ENCODE assay signal across 37 cellular contexts in genomic region chr2:106948550-106948949, GRCh38.
"Had no signal": no experiment of that assay in that cellular context is flagged by ENCODE, and none has a peak within 500 bp of the region (broad histone marks: within the 10 kb centered on the region; RNA-seq: fewer than 3 reads in every experiment).

No MANE protein-coding gene starts in this region.

- H3K9me3 Mint-ChIP-seq: activated B cell treated with CpG ODN at 0.5 μM for 24 hours had no signal

- DNase-seq: activated B cell treated with CpG ODN at 0.5 μM for 24 hours; activated CD4-positive, alpha-beta T cell treated with anti-CD3 and anti-CD28 coated beads for 48 hours; activated CD4-positive, alpha-beta T cell treated with anti-CD3 and anti-CD28 coated beads, Interleukin-2, amount 50 U/mL, for 1 hour; activated CD4-positive, alpha-beta T cell treated with anti-CD3 and anti-CD28 coated beads, Interleukin-2, amount 50 U/mL, for 48 hours; activated CD8-positive, alpha-beta memory T cell treated with anti-CD3 and anti-CD28 coated beads, Interleukin-2, amount 10 ng/mL, durations not matched to agents 7 days and 5 days; activated CD8-positive, alpha-beta memory T cell treated with anti-CD3 and anti-CD28 coated beads, Interleukin-2, amount 50 U/mL, for 4 hours; activated CD8-positive, alpha-beta T cell treated with anti-CD3 and anti-CD28 coated beads, Interleukin-2, amount 10 ng/mL, durations not matched to agents 7 days and 5 days; activated effector memory CD4-positive, alpha-beta T cell treated with anti-CD3 and anti-CD28 coated beads, Interleukin-2, amount 50 U/mL, for 16 hours; activated naive CD4-positive, alpha-beta T cell treated with anti-CD3 and anti-CD28 coated beads for 36 hours; activated T-cell treated with anti-CD3 and anti-CD28 coated beads, Interleukin-2, amount 50 U/mL, for 1 hour; activated T-cell treated with anti-CD3 and anti-CD28 coated beads, Interleukin-2, amount 50 U/mL, for 48 hours; adrenal gland; amygdala; aorta; central memory CD4-positive, alpha-beta T cell; cerebellar nuclear complex; dorsolateral prefrontal cortex; effector memory CD4-positive, alpha-beta T cell; endodermal cell; foreskin keratinocyte; gastrocnemius medialis; heart right ventricle; T-helper 17 cell; T1000; WERI-Rb-1 had no signal

- ATAC-seq: activated CD4-positive, CD25-positive, alpha-beta regulatory T cell treated with anti-CD3 and anti-CD28 coated beads, Interleukin-2, amount 50 U/mL, for 24 hours; activated CD8-positive, alpha-beta memory T cell treated with anti-CD3 and anti-CD28 coated beads, Interleukin-2, amount 10 ng/mL, durations not matched to agents 7 days and 5 days; activated CD8-positive, alpha-beta T cell treated with anti-CD3 and anti-CD28 coated beads, Interleukin-2, amount 10 ng/mL, durations not matched to agents 7 days and 5 days; foreskin keratinocyte; gastrocnemius medialis; heart right ventricle; T-helper 17 cell had no signal

- H3K4me3 Mint-ChIP-seq: activated B cell treated with CpG ODN at 0.5 μM for 24 hours; activated CD8-positive, alpha-beta memory T cell treated with anti-CD3 and anti-CD28 coated beads, Interleukin-2, amount 10 ng/mL, durations not matched to agents 7 days and 5 days; activated CD8-positive, alpha-beta T cell treated with anti-CD3 and anti-CD28 coated beads, Interleukin-2, amount 10 ng/mL, durations not matched to agents 7 days and 5 days; activated naive CD4-positive, alpha-beta T cell treated with anti-CD3 and anti-CD28 coated beads for 36 hours; activated naive CD4-positive, alpha-beta T cell treated with anti-CD3 and anti-CD28 coated beads, Interleukin-2, amount 50 U/mL, for 24 hours; activated T-helper 1 cell treated with anti-CD3 and anti-CD28 coated beads, Interleukin-12 subunit alpha, Interleukin-12 subunit beta, Interleukin-2, Interleukin-4 antibody, amounts not matched to agents 30 ng/mL and 10 ng/mL and 1 ng/mL, durations not matched to agents 14 hours and 24 hours and 36 hours; brain; dendritic cell treated with granulocyte-macrophage colony-stimulating factor and Interleukin-4, amounts not matched to agents 40 ng/mL and 50 ng/mL, for 4 days; endodermal cell; T-helper 17 cell; T-helper 2 cell treated with Interferon-gamma antibody and Interleukin-4, amounts not matched to agents 5 μg/mL and 100 μg/mL, for 36 hours had no signal

- H3K4me1 ChIP-seq: adrenal gland, breast epithelium, esophagus muscularis mucosa, foreskin keratinocyte, gastrocnemius medialis had no signal

- H3K36me3 Mint-ChIP-seq: activated CD8-positive, alpha-beta memory T cell treated with anti-CD3 and anti-CD28 coated beads, Interleukin-2, amount 10 ng/mL, durations not matched to agents 7 days and 5 days; activated naive CD4-positive, alpha-beta T cell treated with anti-CD3 and anti-CD28 coated beads, Interleukin-2, amount 50 U/mL, for 24 hours had no signal

- H3K36me3 ChIP-seq: adrenal gland, breast epithelium, cardiac muscle cell, esophagus muscularis mucosa, gastrocnemius medialis, heart right ventricle, WERI-Rb-1 had no signal

- H3K4me1 Mint-ChIP-seq: activated B cell treated with CpG ODN at 0.5 μM for 24 hours; activated CD8-positive, alpha-beta memory T cell treated with anti-CD3 and anti-CD28 coated beads, Interleukin-2, amount 10 ng/mL, durations not matched to agents 7 days and 5 days; activated naive CD4-positive, alpha-beta T cell treated with anti-CD3 and anti-CD28 coated beads, Interleukin-2, amount 50 U/mL, for 24 hours; endodermal cell; T-helper 17 cell had no signal

- H3K27ac Mint-ChIP-seq: activated B cell treated with CpG ODN at 0.5 μM for 24 hours; activated CD8-positive, alpha-beta memory T cell treated with anti-CD3 and anti-CD28 coated beads, Interleukin-2, amount 10 ng/mL, durations not matched to agents 7 days and 5 days; activated CD8-positive, alpha-beta T cell treated with anti-CD3 and anti-CD28 coated beads, Interleukin-2, amount 10 ng/mL, durations not matched to agents 7 days and 5 days; activated naive CD4-positive, alpha-beta T cell treated with anti-CD3 and anti-CD28 coated beads for 36 hours; activated naive CD4-positive, alpha-beta T cell treated with anti-CD3 and anti-CD28 coated beads, Interleukin-2, amount 50 U/mL, for 24 hours; activated T-helper 1 cell treated with anti-CD3 and anti-CD28 coated beads, Interleukin-12 subunit alpha, Interleukin-12 subunit beta, Interleukin-2, Interleukin-4 antibody, amounts not matched to agents 30 ng/mL and 10 ng/mL and 1 ng/mL, durations not matched to agents 14 hours and 24 hours and 36 hours; activated T-helper 2 cell treated with anti-CD3 and anti-CD28 coated beads, Interferon-gamma antibody, Interleukin-2, Interleukin-4, amounts not matched to agents 10 μg/mL and 5 μg/mL and 100 μg/mL, durations not matched to agents 14 hours and 24 hours and 36 hours; brain; dendritic cell treated with granulocyte-macrophage colony-stimulating factor and Interleukin-4, amounts not matched to agents 40 ng/mL and 50 ng/mL, for 4 days; endodermal cell; T-helper 17 cell; T-helper 2 cell treated with Interferon-gamma antibody and Interleukin-4, amounts not matched to agents 5 μg/mL and 100 μg/mL, for 36 hours had no signal

- H3K27me3 Mint-ChIP-seq: activated B cell treated with CpG ODN at 0.5 μM for 24 hours; activated CD8-positive, alpha-beta memory T cell treated with anti-CD3 and anti-CD28 coated beads, Interleukin-2, amount 10 ng/mL, durations not matched to agents 7 days and 5 days; activated naive CD4-positive, alpha-beta T cell treated with anti-CD3 and anti-CD28 coated beads, Interleukin-2, amount 50 U/mL, for 24 hours; brain; dendritic cell treated with granulocyte-macrophage colony-stimulating factor and Interleukin-4, amounts not matched to agents 40 ng/mL and 50 ng/mL, for 4 days; T-helper 17 cell had no signal

- H3K9me3 ChIP-seq: adrenal gland, breast epithelium, esophagus muscularis mucosa, gastrocnemius medialis had no signal

- H3K4me3 ChIP-seq: adrenal gland, breast epithelium, cardiac muscle cell, coronary artery, dorsolateral prefrontal cortex, esophagus muscularis mucosa, gastrocnemius medialis, heart right ventricle, hepatocyte had no signal

- H3K27me3 ChIP-seq: adrenal gland, breast epithelium, dorsolateral prefrontal cortex, esophagus muscularis mucosa, foreskin keratinocyte, gastrocnemius medialis, heart right ventricle, hepatocyte had no signal
